28 cellular contexts compared by ENCODE assay signal in the genomic region with DNA sequence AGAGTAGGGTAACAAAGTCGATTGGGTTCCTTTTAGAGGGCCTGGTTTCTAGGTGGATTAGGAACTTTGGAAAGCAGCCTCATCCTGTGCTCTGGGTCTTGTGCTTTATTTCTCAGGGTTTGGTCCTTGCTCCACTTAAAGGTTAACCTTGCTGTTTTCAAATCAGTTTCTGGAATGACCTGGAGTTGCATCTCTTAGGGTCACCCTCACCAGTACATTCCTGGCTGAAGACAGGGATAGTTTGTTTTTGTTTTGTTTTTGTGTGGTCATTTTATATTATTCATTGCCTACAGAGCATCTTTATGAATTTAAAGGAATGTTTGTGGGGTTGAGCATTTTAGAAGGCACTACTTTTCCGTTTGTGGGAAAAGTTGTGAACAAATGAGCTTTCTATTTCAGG.
"Had no signal": no experiment of that assay in that cellular context is flagged by ENCODE, and none has a peak within 500 bp of the region (broad histone marks: within the 10 kb centered on the region; RNA-seq: fewer than 3 reads in every experiment).

No MANE protein-coding gene starts in this region.

- H3K27ac ChIP-seq: body of pancreas, foreskin keratinocyte, gastrocnemius medialis, heart left ventricle had no signal

- ATAC-seq: activated CD4-positive, alpha-beta T cell treated with anti-CD3 and anti-CD28 coated beads for 36 hours; activated CD8-positive, alpha-beta T cell treated with anti-CD3 and anti-CD28 coated beads for 36 hours; activated T-cell treated with anti-CD3 and anti-CD28 coated beads, Interleukin-2, amount 50 U/mL, for 4 hours; activated T-helper 17 cell treated with anti-CD3 and anti-CD28 coated beads, Interleukin-2, amount 50 U/mL, for 72 hours; body of pancreas; esophagus mucosa; foreskin keratinocyte; gastrocnemius medialis; heart left ventricle had no signal

- H3K9me3 ChIP-seq: body of pancreas, gastrocnemius medialis, heart left ventricle had no signal

- H3K9me3 Mint-ChIP-seq: activated T-cell treated with anti-CD3 and anti-CD28 coated beads, Interleukin-2, amount 50 U/mL, for 4 hours; activated T-helper 17 cell treated with anti-CD3 and anti-CD28 coated beads, Interleukin-2, amount 50 U/mL, for 72 hours had no signal

- FAIRE-seq: colon had no signal

- H3K27ac Mint-ChIP-seq: activated CD4-positive, alpha-beta T cell treated with anti-CD3 and anti-CD28 coated beads for 36 hours; activated CD4-positive, alpha-beta T cell treated with anti-CD3 and anti-CD28 coated beads, Interleukin-2, amount 10 ng/mL, durations not matched to agents 7 days and 5 days; activated CD8-positive, alpha-beta T cell treated with anti-CD3 and anti-CD28 coated beads for 36 hours; activated naive CD8-positive, alpha-beta T cell; activated T-helper 17 cell treated with anti-CD3 and anti-CD28 coated beads, Interleukin-2, amount 50 U/mL, for 72 hours had no signal

- H3K4me3 Mint-ChIP-seq: activated CD4-positive, alpha-beta T cell treated with anti-CD3 and anti-CD28 coated beads for 36 hours; activated CD4-positive, alpha-beta T cell treated with anti-CD3 and anti-CD28 coated beads, Interleukin-2, amount 10 ng/mL, durations not matched to agents 7 days and 5 days; activated CD8-positive, alpha-beta T cell treated with anti-CD3 and anti-CD28 coated beads for 36 hours; activated naive CD8-positive, alpha-beta T cell; activated T-cell treated with anti-CD3 and anti-CD28 coated beads, Interleukin-2, amount 50 U/mL, for 4 hours; activated T-helper 17 cell treated with anti-CD3 and anti-CD28 coated beads, Interleukin-2, amount 50 U/mL, for 72 hours had no signal

- H3K36me3 ChIP-seq: gastrocnemius medialis, heart left ventricle had no signal

- H3K4me3 ChIP-seq: body of pancreas, gastrocnemius medialis, heart left ventricle had no signal

- DNase-seq: activated CD4-positive, alpha-beta T cell treated with anti-CD3 and anti-CD28 coated beads for 36 hours; activated CD4-positive, alpha-beta T cell treated with anti-CD3 and anti-CD28 coated beads, Interleukin-2, amount 10 ng/mL, durations not matched to agents 7 days and 5 days; activated CD4-positive, alpha-beta T cell treated with anti-CD3 and anti-CD28 coated beads, Interleukin-2, amount 50 U/mL, for 48 hours; activated CD4-positive, CD25-positive, alpha-beta regulatory T cell; activated CD4-positive, CD25-positive, alpha-beta regulatory T cell treated with anti-CD3 and anti-CD28 coated beads, Interleukin-2, amount 50 U/mL, for 72 hours; activated CD8-positive, alpha-beta memory T cell treated with anti-CD3 and anti-CD28 coated beads for 24 hours; activated CD8-positive, alpha-beta T cell treated with anti-CD3 and anti-CD28 coated beads for 36 hours; activated effector memory CD4-positive, alpha-beta T cell treated with Interleukin-2 at 50 U/mL for 16 hours; activated gamma-delta T cell treated with Interleukin-2 at 50 U/mL for 16 hours; activated naive CD4-positive, alpha-beta T cell treated with anti-CD3 and anti-CD28 coated beads, Interleukin-2, amount 50 U/mL, for 16 hours; activated naive CD4-positive, alpha-beta T cell treated with Interleukin-2 at 50 U/mL for 16 hours; activated T-cell treated with anti-CD3 and anti-CD28 coated beads, Interleukin-2, amount 50 U/mL, for 4 hours; amniotic stem cell; aorta; body of pancreas; caudate nucleus; cortex of kidney; dermis blood vessel endothelial cell; effector CD4-positive, alpha-beta T cell; foreskin keratinocyte; gastrocnemius medialis; glutamatergic neuron; heart left ventricle; T-helper 2 cell had no signal

- H3K4me1 ChIP-seq: body of pancreas, foreskin keratinocyte had no signal

- H3K27me3 ChIP-seq: body of pancreas, foreskin keratinocyte, gastrocnemius medialis, heart left ventricle had no signal
